In the genomic region with DNA sequence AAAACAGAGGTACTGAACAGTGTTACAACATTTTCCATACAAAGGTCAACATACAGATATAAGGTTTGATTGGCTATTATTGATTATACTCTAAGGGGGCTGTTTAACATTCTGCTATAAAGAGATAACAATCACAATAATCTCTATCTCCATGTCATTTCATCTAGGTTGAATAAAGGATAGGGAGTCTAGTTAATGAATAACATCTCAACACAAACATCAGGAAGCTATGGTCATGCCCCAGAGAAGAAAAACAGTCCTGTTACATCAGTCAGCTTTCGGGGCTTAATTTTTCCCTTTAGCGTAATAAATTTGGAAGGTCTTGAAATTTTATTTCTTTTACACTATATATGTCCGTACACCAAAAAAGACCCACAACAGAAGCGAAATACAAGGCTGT, we compare ENCODE assay signal across 21 cellular contexts. TPM values are rescaled to one million over a fixed set of nuclear protein-coding genes. Genes with fewer than 3 reads are reported as not detected.
A peak's percentile ranks its signal among the peaks of the same experiment; 100 is the strongest.
DNase-seq lines count a peak whose midpoint lies in the region; ATAC-seq and TF ChIP-seq lines count a peak whose summit lies in the region.
"Had no signal": no experiment of that assay in that cellular context is flagged by ENCODE, and none has a peak within 500 bp of the region (broad histone marks: within the 10 kb centered on the region; RNA-seq: fewer than 3 reads in every experiment).

No MANE protein-coding gene starts in this region.

- TF ChIP-seq CTCF in WTC11 (IDR thresholded peaks at IDR 0.05) (no peak), OCI-LY7 (conservative IDR thresholded peaks at IDR 0.05; ENCODE audit: low read length) (no peak)

- POLR2A ChIA-PET in WTC11 (lab: Charles Lee) (no interaction called here), OCI-LY7 (lab: Charles Lee) (no interaction called here)

- H3K27ac Mint-ChIP-seq in WTC11: no peak overlapping the region
- H3K27ac Mint-ChIP-seq: CD14-positive monocyte; CD4-positive, alpha-beta memory T cell; GM23338; IgD-negative memory B cell had no signal

- no peaks in the 10 kb centered on the region for H3K27me3 Mint-ChIP-seq in WTC11 (ENCODE audit: low read depth)
- H3K27me3 Mint-ChIP-seq: CD4-positive, alpha-beta memory T cell; IgD-negative memory B cell had no signal

- no peaks in the 10 kb centered on the region for H3K9me3 Mint-ChIP-seq in WTC11
- H3K9me3 Mint-ChIP-seq: GM23338 had no signal

- H3K36me3 Mint-ChIP-seq in WTC11: no peaks in the 10 kb centered on the region
- H3K36me3 Mint-ChIP-seq: CD14-positive monocyte; CD4-positive, alpha-beta memory T cell; IgD-negative memory B cell had no signal

- no peak overlapping the region for H3K27ac ChIP-seq in OCI-LY7 (ENCODE audit: low read depth, low read length, poor library complexity, severe bottlenecking)
- H3K27ac ChIP-seq: BLaER1 had no signal

- H3K4me3 ChIP-seq in OCI-LY7 (ENCODE audit: low read depth, low read length, poor library complexity, severe bottlenecking): no peak overlapping the region
- H3K4me3 ChIP-seq: BLaER1, GM23338 had no signal

- no peaks in the 10 kb centered on the region for H3K9me2 ChIP-seq in OCI-LY7 (ENCODE audit: insufficient read depth, low read length)

- BruUV-seq in OCI-LY7 (replicated peaks; lab: Mats Ljungman, UMichigan): no TSS peak

- H3K36me3 ChIP-seq in OCI-LY7 (ENCODE audit: insufficient read depth, low read length): no peaks in the 10 kb centered on the region
- H3K36me3 ChIP-seq: BLaER1 had no signal

- H3K4me1 ChIP-seq in OCI-LY7 (ENCODE audit: insufficient read depth, low read length, poor library complexity, severe bottlenecking): no peaks in the 10 kb centered on the region
- H3K4me1 ChIP-seq: BLaER1 had no signal

- no peak overlapping the region for H3K4me3 Mint-ChIP-seq in WTC11
- H3K4me3 Mint-ChIP-seq: CD14-positive monocyte; CD4-positive, alpha-beta memory T cell; GM23338; IgD-negative memory B cell had no signal

- H3K79me2 ChIP-seq in OCI-LY7 (ENCODE audit: insufficient read depth, low read depth, low read length): no peaks in the 10 kb centered on the region

- H3K9me3 ChIP-seq in OCI-LY7 (ENCODE audit: low read length): no peaks in the 10 kb centered on the region
- H3K9me3 ChIP-seq: BLaER1 had no signal

- no peaks in the 10 kb centered on the region for H3K4me1 Mint-ChIP-seq in WTC11
- H3K4me1 Mint-ChIP-seq: CD14-positive monocyte; CD4-positive, alpha-beta memory T cell; GM23338; IgD-negative memory B cell had no signal

- CTCF ChIA-PET in WTC11 (lab: Charles Lee): no interaction called here
- CTCF ChIA-PET in OCI-LY7 (lab: Charles Lee; ENCODE audit: unreplicated experiment): no interaction called here

- H4K20me1 ChIP-seq in OCI-LY7 (ENCODE audit: insufficient read depth, low read length): no peaks in the 10 kb centered on the region
- H4K20me1 ChIP-seq: BLaER1 had no signal

- peak; percentile 70 for DNase-seq in DMS53 (lab: John Stamatoyannopoulos, UW)
- DNase-seq in WTC11 (ENCODE audit: low spot score): no peak
- no peak for DNase-seq in left lobe of liver (ENCODE audit: low spot score)
- peak; percentile 13 for DNase-seq in renal cortical epithelial cell (ENCODE audit: low read depth)
- no peak for DNase-seq in DMS 273 (lab: John Stamatoyannopoulos, UW; ENCODE audit: unreplicated experiment)
- no peak for DNase-seq in OCI-LY7 (ENCODE audit: low spot score)
- DNase-seq: 8988T; CD4-positive, alpha-beta memory T cell; DMS 273 treated with DMSO at 0.1 percent for 48 hours; DMS79; GDM1; HCEC 1CT; KBM-7 had no signal

- H2AFZ ChIP-seq in OCI-LY7 (ENCODE audit: low read length): no peak overlapping the region
- H2AFZ ChIP-seq: GM23338 had no signal

- ATAC-seq in WTC11: no peak
- ATAC-seq in left lobe of liver: peak; percentile 42
- ATAC-seq in GM21390 (IDR thresholded peaks at IDR 0.05; ENCODE audit: unreplicated experiment): no peak
- no peak for ATAC-seq in GM18511 (IDR thresholded peaks at IDR 0.05; ENCODE audit: unreplicated experiment)
- ATAC-seq: GM23338 had no signal

- H3K4me2 ChIP-seq in OCI-LY7 (ENCODE audit: low read length): no peak overlapping the region
- H3K4me2 ChIP-seq: BLaER1, GM23338 had no signal

- intact Hi-C loops in OCI-LY7 (cut with micrococcal nuclease; ENCODE audit: unreplicated experiment): no loop called here

TF ChIP-seq in WTC11, 78 proteins besides CTCF, POLR2A, EP300 and RAD21:
- TF ChIP-seq GRHL2 (CRISPR knock-in tag; IDR thresholded peaks at IDR 0.05; ENCODE audit: insufficient replicate concordance, severe bottlenecking) (no peak), GABPB1 (CRISPR knock-in tag; IDR thresholded peaks at IDR 0.05) (0 out of 2 replicates have a peak, but pooled peaks have one; percentile 23)
- TF ChIP-seq, protein P1, sequence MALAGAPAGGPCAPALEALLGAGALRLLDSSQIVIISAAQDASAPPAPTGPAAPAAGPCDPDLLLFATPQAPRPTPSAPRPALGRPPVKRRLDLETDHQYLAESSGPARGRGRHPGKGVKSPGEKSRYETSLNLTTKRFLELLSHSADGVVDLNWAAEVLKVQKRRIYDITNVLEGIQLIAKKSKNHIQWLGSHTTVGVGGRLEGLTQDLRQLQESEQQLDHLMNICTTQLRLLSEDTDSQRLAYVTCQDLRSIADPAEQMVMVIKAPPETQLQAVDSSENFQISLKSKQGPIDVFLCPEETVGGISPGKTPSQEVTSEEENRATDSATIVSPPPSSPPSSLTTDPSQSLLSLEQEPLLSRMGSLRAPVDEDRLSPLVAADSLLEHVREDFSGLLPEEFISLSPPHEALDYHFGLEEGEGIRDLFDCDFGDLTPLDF (CRISPR knock-in tag; IDR thresholded peaks at IDR 0.05): no peak

RNA-seq across cellular contexts. Expression of gene DCAF8L2, which starts 41.5 kb away (rescaled TPM):
- total RNA-seq in WTC11 (2021) (not detected in 3 replicates), left lobe of liver (not detected), renal cortical epithelial cell (not detected in 2 replicates), OCI-LY7 (2022) (not detected in 2 replicates)
- not detected in 2 replicates for total RNA-seq in OCI-LY7 (2014; rRNA removed; shearing (Covaris generic))
- total RNA-seq: A673; CD4-positive, alpha-beta memory T cell; GM23338; HT-29 had no signal

Comparison
In these comparisons a context has a peak if more than half of its experiments do, and no peak if none do; other contexts are left out.
1. DNase-seq: peak in DMS53 (single experiment) and renal cortical epithelial cell (single experiment); none in WTC11 (single experiment), left lobe of liver (single experiment), DMS 273 (single experiment) and OCI-LY7 (single experiment).